Comparison of ENCODE assay signal across 8 cellular contexts in genomic region chr15:41894251-41894790, GRCh38. TPM values are rescaled to one million over a fixed set of nuclear protein-coding genes. Genes with fewer than 3 reads are reported as not detected.
DNase-seq lines count a peak whose midpoint lies in the region; ATAC-seq, FAIRE-seq and TF ChIP-seq lines count a peak whose summit lies in the region.

No MANE protein-coding gene starts in this region.

- H2BK15ac ChIP-seq in H1 (ENCODE audit: low read length) = no peak overlapping the region

- peak overlapping the region; percentile 26 for H3K4me3 ChIP-seq in GM06990 (replicated peaks; ENCODE audit: low read depth, low read length)
- H3K4me3 ChIP-seq in H1 (ENCODE audit: extremely low read depth in 1 of 4, insufficient read depth in 2 of 4, low read depth in 3 of 4, low read length in 4 of 4) = no peak overlapping the region
- peak overlapping the region in 3 of 4 donors; percentile 7 to 28 (median 17) for H3K4me3 ChIP-seq in sigmoid colon

- TF ChIP-seq CTCF in GM06990 (IDR thresholded peaks at IDR 0.05; ENCODE audit: insufficient read depth, low read length, poor library complexity, severe bottlenecking) = no peak
- TF ChIP-seq CTCF in H1 (IDR thresholded peaks at IDR 0.05; ENCODE audit: control extremely low read depth in 1 of 3, insufficient read depth in 1 of 3, low read depth in 1 of 3, low read length in 3 of 3) = no peak
- TF ChIP-seq CTCF in sigmoid colon (IDR thresholded peaks at IDR 0.05) = no peak

- no peak for ATAC-seq in GM19467 (IDR thresholded peaks at IDR 0.05; ENCODE audit: unreplicated experiment)
- ATAC-seq in GM19324 (IDR thresholded peaks at IDR 0.05; ENCODE audit: low FRiP score, unreplicated experiment) = no peak
- ATAC-seq in HG03159 (IDR thresholded peaks at IDR 0.05; ENCODE audit: unreplicated experiment) = no peak

- no peak overlapping the region for H3K18ac ChIP-seq in H1 (ENCODE audit: extremely low read depth, low read length)

- intact Hi-C loops in sigmoid colon (cut with DNase I) = no loop called here

- H2AFZ ChIP-seq in H1 (ENCODE audit: low read length) = no peak overlapping the region

- no peaks in the 10 kb centered on the region for H3K27me3 ChIP-seq in GM06990 (replicated peaks; ENCODE audit: control insufficient read depth, insufficient read depth, low read length)
- no peaks in the 10 kb centered on the region; a peak in 1 of 7 replicates for H3K27me3 ChIP-seq in H1 (replicated peaks in 1 of 4; ENCODE audit: control insufficient read depth in 3 of 4, extremely low read depth in 1 of 4, insufficient read depth in 3 of 4, low read length in 3 of 4)
- H3K27me3 ChIP-seq in sigmoid colon = no peaks in the 10 kb centered on the region

- H3K79me2 ChIP-seq in H1 (ENCODE audit: control insufficient read depth in 1 of 2, insufficient read depth in 2 of 2, low read length in 2 of 2) = no peaks in the 10 kb centered on the region

- H2AK5ac ChIP-seq in H1 (ENCODE audit: low read depth, low read length) = no peak overlapping the region

- H3K27ac ChIP-seq in H1 (ENCODE audit: low read depth, low read length) (no peak overlapping the region), sigmoid colon (peak overlapping the region; percentile 4 to 58 (median 43))

- TF ChIP-seq RAD21 in Ishikawa (IDR thresholded peaks at IDR 0.05; ENCODE audit: low read depth) = no peak
- no peak for TF ChIP-seq RAD21 in H1 (IDR thresholded peaks at IDR 0.05 in 1 of 2, conservative IDR thresholded peaks at IDR 0.05 in 1 of 2; ENCODE audit: low read depth in 2 of 2, low read length in 2 of 2)

- H4K91ac ChIP-seq in H1 (replicated peaks; ENCODE audit: insufficient read length, low read length) = no peak overlapping the region

- H4K5ac ChIP-seq in H1 (ENCODE audit: insufficient read length, low read depth, low read length) = no peak overlapping the region

- DNase-seq in GM06990 (ENCODE audit: extremely low read depth, insufficient read length) (no peak), H1 (ENCODE audit: low read depth in 1 of 2, low spot score in 2 of 2) (no peak), sigmoid colon (no peak), retina (no peak)

- no peaks in the 10 kb centered on the region for H4K20me1 ChIP-seq in H1 (replicated peaks in 1 of 2; ENCODE audit: control insufficient read depth in 1 of 2, insufficient read depth in 2 of 2, low read length in 2 of 2)

- no peak for FAIRE-seq in H1 (lab: Jason Lieb, UNC)

- no peak overlapping the region for H2BK20ac ChIP-seq in H1 (ENCODE audit: low read length)

- no peak for TF ChIP-seq POLR2A in H1 (IDR thresholded peaks at IDR 0.05; ENCODE audit: control extremely low read depth in 1 of 2, low read depth in 2 of 2, low read length in 2 of 2)
- no peak for TF ChIP-seq POLR2A in sigmoid colon (IDR thresholded peaks at IDR 0.05)

- H3K4ac ChIP-seq in H1 (replicated peaks; ENCODE audit: insufficient read length, low read depth, low read length) = no peak overlapping the region

- H2BK5ac ChIP-seq in H1 (ENCODE audit: low read depth, low read length) = no peak overlapping the region

- no peak overlapping the region for H2BK120ac ChIP-seq in H1 (replicated peaks; ENCODE audit: low read depth, low read length)

- H3K4me2 ChIP-seq in H1 (ENCODE audit: insufficient read depth in 1 of 2, low read depth in 2 of 2, low read length in 2 of 2) = no peak overlapping the region

- H2BK12ac ChIP-seq in H1 (ENCODE audit: low read depth, low read length) = no peak overlapping the region

- no peak overlapping the region for H3K23ac ChIP-seq in H1 (ENCODE audit: insufficient read length)

- H3K4me1 ChIP-seq in H1 (replicated peaks in 1 of 4; ENCODE audit: control insufficient read depth in 3 of 4, insufficient read depth in 4 of 4, low read length in 3 of 4) (peaks cover 0 to 2% (median 0%) of the 10 kb centered on the region in 4 experiments; a peak in 1 of 7 replicates), sigmoid colon (peaks cover 0 to 36% (median 28%) of the 10 kb centered on the region in 4 donors)

- CTCF ChIA-PET in H1 (lab: Charles Lee; ENCODE audit: partially characterized antibody) = interaction anchor here (0.5 to 2.5 kb wide), 3 partner anchors 10 to 69 kb away, joined by 3 to 24 read pairs (median 3); no protein-coding TSS in a partner anchor

- POLR2A ChIA-PET in H1 (lab: Charles Lee; ENCODE audit: partially characterized antibody) = interaction anchor here (1.8 kb wide), 1 partner anchor 8 kb away, joined by 6 read pairs; no protein-coding TSS in a partner anchor

- no peaks in the 10 kb centered on the region for H3K23me2 ChIP-seq in H1 (ENCODE audit: low read depth, low read length)

- H3K14ac ChIP-seq in H1 (ENCODE audit: insufficient read length) = no peak overlapping the region

- no peak overlapping the region for H3K56ac ChIP-seq in H1 (replicated peaks; ENCODE audit: insufficient read length, low read depth, low read length)

- H3K9me3 ChIP-seq in H1 (ENCODE audit: insufficient read depth in 2 of 2, low read depth in 1 of 2, low read length in 1 of 2) = no peaks in the 10 kb centered on the region
- H3K9me3 ChIP-seq in sigmoid colon = no peaks in the 10 kb centered on the region

- H4K8ac ChIP-seq in H1 (ENCODE audit: extremely low read depth, insufficient read depth, low read length) = peak overlapping the region; percentile 31; the same call in 1 of the 2 replicates

- H3K36me3 ChIP-seq in GM06990 (ENCODE audit: control insufficient read depth, insufficient read depth, low read length) = peaks cover 6% of the 10 kb centered on the region
- peaks cover 0 to 4% (median 0%) of the 10 kb centered on the region in 4 experiments; a peak in 1 of 8 replicates for H3K36me3 ChIP-seq in H1 (ENCODE audit: control insufficient read depth in 2 of 4, insufficient read depth in 4 of 4, low read length in 3 of 4)
- H3K36me3 ChIP-seq in sigmoid colon = peaks cover 0 to 2% (median 0%) of the 10 kb centered on the region in 4 donors

- 93% methylated on average over 17 of the region's 17 CpGs; no CpG with 5 or more reads in 1 of the 2 experiments for WGBS in H1 (ENCODE audit: extremely low coverage in 1 of 2, insufficient coverage in 1 of 2, insufficient read length in 1 of 2, insufficient replicate concordance in 2 of 2, low coverage in 1 of 2, low lambda C conversion rate in 2 of 2, missing lambda C conversion rate in 1 of 2), 2 experiments
- 81 to 84% methylated on average over 17 of the region's 17 CpGs for WGBS in sigmoid colon, 2 donors

- TF ChIP-seq EP300 in Ishikawa (IDR thresholded peaks at IDR 0.05; ENCODE audit: borderline replicate concordance) = no peak
- no peak for TF ChIP-seq EP300 in H1 (IDR thresholded peaks at IDR 0.05; ENCODE audit: borderline replicate concordance in 1 of 2, low read depth in 2 of 2, low read length in 2 of 2)
- TF ChIP-seq EP300 in sigmoid colon (IDR thresholded peaks at IDR 0.05) = no peak

- no peaks in the 10 kb centered on the region for H3K79me1 ChIP-seq in H1 (ENCODE audit: low read depth, low read length)

- no peak overlapping the region for H3K9ac ChIP-seq in H1 (replicated peaks in 1 of 4; ENCODE audit: extremely low read depth in 1 of 4, low read depth in 3 of 4, low read length in 3 of 4)

TF ChIP-seq in Ishikawa, 13 proteins besides CTCF, POLR2A, EP300 and RAD21 (continues in another document):
- 0 out of 2 replicates have a peak, but pooled peaks have one; percentile 7 for TF ChIP-seq MAX (IDR thresholded peaks at IDR 0.05)

TF ChIP-seq in H1, 55 proteins besides CTCF, POLR2A, EP300 and RAD21:
- TF ChIP-seq JUN (IDR thresholded peaks at IDR 0.05; ENCODE audit: low read depth, low read length) (no peak), BRCA1 (IDR thresholded peaks at IDR 0.05; ENCODE audit: low read depth, low read length) (no peak)

RNA-seq across cellular contexts. Expression of gene SPTBN5, which starts 0.5 kb away (rescaled TPM):
- 0.84 and 1.1 TPM in 2 replicates for total RNA-seq in H1 (2021; fragmentation: NEBNext Ultra II Directional; extraction: Animal tissue kit (Norgen Biotek cat#: 25700))
- polyA plus RNA-seq in H1 (2011; rRNA removed) = 0.32 and 0.38 TPM in 2 replicates
- polyA plus RNA-seq in H1 (2011; cell fraction: cytosol; rRNA removed) = 0.59 TPM
- polyA plus RNA-seq in H1 (2011; cell fraction: nucleus; rRNA removed) = 4.5 TPM
- 0.33 to 1.1 TPM (median 0.89 TPM) in 4 replicates for polyA plus RNA-seq in H1 (2012, experiment 1 of 2)
- polyA plus RNA-seq in H1 (2012, experiment 2 of 2) = 0.12 TPM
- polyA plus RNA-seq in H1 (2013, experiment 1 of 2) = 0.43 TPM
- 0.35 TPM for polyA plus RNA-seq in H1 (2013, experiment 2 of 2)
- polyA minus RNA-seq in H1 (2011; rRNA and poly(A)+ RNA removed) = 0.13 and 0.54 TPM in 2 replicates
- polyA minus RNA-seq in H1 (2011; cell fraction: cytosol; rRNA and poly(A)+ RNA removed) = not detected
- 1.00 TPM for polyA minus RNA-seq in H1 (2011; cell fraction: nucleus; rRNA and poly(A)+ RNA removed)
- 1 to 10 TPM in 1 of 4 donors, under 1 TPM in 3; under 0.01 to 1.7 (median 0.26) TPM for total RNA-seq in sigmoid colon
- 1 to 10 TPM in 1 of 3 donors, under 1 TPM in 2; 0.60 to 2.3 (median 0.92) TPM for polyA plus RNA-seq in sigmoid colon

RNA-seq across cellular contexts. Expression of gene PLA2G4B, which starts 55.7 kb away (rescaled TPM):
- 4.2 and 8.0 TPM in 2 replicates for total RNA-seq in H1 (2021; fragmentation: NEBNext Ultra II Directional; extraction: Animal tissue kit (Norgen Biotek cat#: 25700))
- polyA plus RNA-seq in H1 (2011; rRNA removed) (9.2 TPM in 2 replicates), sigmoid colon (1 to 10 TPM in 1 of 3 donors, under 1 TPM in 1, not detected in 1; 0.92 to 6.5 TPM)
- polyA plus RNA-seq in H1 (2011; cell fraction: cytosol; rRNA removed) = 8.0 TPM
- 49.3 TPM for polyA plus RNA-seq in H1 (2011; cell fraction: nucleus; rRNA removed)
- polyA plus RNA-seq in H1 (2012, experiment 1 of 2) = 2.8 to 7.8 TPM (median 6.9 TPM) in 4 replicates
- polyA plus RNA-seq in H1 (2012, experiment 2 of 2) = 4.2 TPM
- 10.3 TPM for polyA plus RNA-seq in H1 (2013, experiment 1 of 2)
- polyA plus RNA-seq in H1 (2013, experiment 2 of 2) = 6.5 TPM
- 1.5 and 2.0 TPM in 2 replicates for polyA minus RNA-seq in H1 (2011; rRNA and poly(A)+ RNA removed)
- 3.1 TPM for polyA minus RNA-seq in H1 (2011; cell fraction: cytosol; rRNA and poly(A)+ RNA removed)
- polyA minus RNA-seq in H1 (2011; cell fraction: nucleus; rRNA and poly(A)+ RNA removed) = 7.5 TPM
- total RNA-seq in sigmoid colon = 1 to 10 TPM; 1.6 to 5.3 (median 3.4) TPM

Comparison
In these comparisons a context has a peak if more than half of its experiments do, and no peak if none do; other contexts are left out.
1. H3K4me3 ChIP-seq: peak in GM06990 (single experiment) and sigmoid colon (3 of 4); none in H1 (0 of 4).